11 cellular contexts compared by ENCODE assay signal in the genomic region with DNA sequence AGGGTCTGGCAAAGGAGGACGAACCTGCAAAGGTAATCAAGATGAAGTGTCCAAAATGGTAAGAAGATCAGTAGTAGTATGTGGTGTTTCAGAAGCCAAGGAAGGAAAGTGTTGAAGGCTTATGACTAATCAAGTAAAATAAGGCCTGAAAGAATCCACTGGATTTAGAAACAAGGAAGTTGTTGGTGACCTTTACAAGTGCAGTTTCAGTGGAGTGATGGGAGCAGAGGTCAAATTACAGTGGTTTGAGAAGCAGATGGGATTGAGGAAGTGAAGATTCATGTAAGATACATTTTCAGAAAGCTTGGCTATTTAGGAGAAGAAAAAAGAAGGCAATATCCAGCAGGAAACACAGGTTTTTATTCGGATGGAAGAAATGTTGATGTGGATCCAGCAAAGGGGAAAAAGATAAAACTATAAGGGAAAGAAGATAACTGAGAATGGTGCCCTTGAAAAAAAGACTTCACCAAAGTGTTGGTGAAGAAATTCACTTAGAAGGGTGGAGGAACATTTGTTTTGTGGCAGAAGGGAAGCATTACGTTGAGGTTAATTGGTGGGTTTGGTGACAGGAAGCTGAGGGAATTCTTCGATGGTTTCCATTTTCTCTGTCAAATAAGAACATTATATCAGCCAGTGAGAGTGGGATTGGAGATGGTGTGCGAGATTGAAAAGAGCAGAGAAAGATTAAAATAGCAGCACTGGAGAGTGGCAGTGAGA. TPM values are rescaled to one million over a fixed set of nuclear protein-coding genes. Genes with fewer than 3 reads are reported as not detected.
DNase-seq lines count a peak whose midpoint lies in the region; ATAC-seq and TF ChIP-seq lines count a peak whose summit lies in the region.
"Had no signal": no experiment of that assay in that cellular context is flagged by ENCODE, and none has a peak within 500 bp of the region (broad histone marks: within the 10 kb centered on the region; RNA-seq: fewer than 3 reads in every experiment).

No MANE protein-coding gene starts in this region.

- TF ChIP-seq CTCF in gastrocnemius medialis (IDR thresholded peaks at IDR 0.05 in 4 of 5, conservative IDR thresholded peaks at IDR 0.05 in 1 of 5) = no peak

- H3K27me3 ChIP-seq in duodenal mucosa (ENCODE audit: control insufficient read depth in 1 of 2, insufficient read depth in 2 of 2, low read length in 2 of 2) (no peaks in the 10 kb centered on the region), gastrocnemius medialis (no peaks in the 10 kb centered on the region)

- no peak for TF ChIP-seq POLR2A in gastrocnemius medialis (IDR thresholded peaks at IDR 0.05)

- peak overlapping the region in 1 of 2 donors; percentile 28 for H3K4me3 ChIP-seq in duodenal mucosa (ENCODE audit: low read depth in 1 of 2, low read length in 2 of 2)
- H3K4me3 ChIP-seq in gastrocnemius medialis = no peak overlapping the region

- in situ Hi-C loops in gastrocnemius medialis (cut with MboI; ENCODE audit: low sequenced_read_pairs in 4 of 4) = no loop called here

- peak overlapping the region; percentile 91 for H3K27ac ChIP-seq in duodenal mucosa (ENCODE audit: low read depth, low read length)
- H3K27ac ChIP-seq in gastrocnemius medialis = peak overlapping the region; percentile 24 to 54 (median 50)

- no peak for ATAC-seq in gastrocnemius medialis
- no peak for ATAC-seq in GM21825 (IDR thresholded peaks at IDR 0.05; ENCODE audit: unreplicated experiment)

- no peaks in the 10 kb centered on the region for H3K36me3 ChIP-seq in duodenal mucosa (ENCODE audit: control insufficient read depth in 1 of 2, insufficient read depth in 2 of 2, low read length in 2 of 2)
- no peaks in the 10 kb centered on the region for H3K36me3 ChIP-seq in gastrocnemius medialis

- H3K9me3 ChIP-seq in duodenal mucosa (ENCODE audit: control insufficient read depth in 1 of 2, low read length in 2 of 2) = no peaks in the 10 kb centered on the region
- H3K9me3 ChIP-seq in gastrocnemius medialis = no peaks in the 10 kb centered on the region

- H3K4me1 ChIP-seq in duodenal mucosa (ENCODE audit: control insufficient read depth in 1 of 2, insufficient read depth in 2 of 2, low read length in 2 of 2) (peaks cover 47 to 51% of the 10 kb centered on the region in 2 donors), gastrocnemius medialis (peaks cover 21 to 44% of the 10 kb centered on the region in 2 donors)

- DNase-seq in GM04503 (ENCODE audit: low read depth) (peak; percentile 51), NCI-H226 (peak; percentile 17), gastrocnemius medialis (no peak), H4 (ENCODE audit: low spot score) (no peak), HK-2 (ENCODE audit: unreplicated experiment) (no peak), OCI-M2 (lab: John Stamatoyannopoulos, UW; ENCODE audit: unreplicated experiment) (no peak)
- DNase-seq: NCI-H748 treated with DMSO at 0.1 percent for 48 hours had no signal

- peak overlapping the region; percentile 13 to 21 for H3K9ac ChIP-seq in duodenal mucosa (ENCODE audit: low read depth in 1 of 2, low read length in 2 of 2)

- intact Hi-C loops in gastrocnemius medialis (cut with DNase I; ENCODE audit: low total_unique reads) = no loop called here

RNA-seq across cellular contexts. Expression of gene ARMH1, which starts 2.1 kb away (rescaled TPM):
- under 1 TPM in 1 of 4 donors, not detected in 3; 0.78 TPM for total RNA-seq in gastrocnemius medialis
- total RNA-seq in H4 (2014; rRNA removed; shearing (Covaris generic)) = not detected in 2 replicates

RNA-seq across cellular contexts. Expression of gene TMEM53, which starts 2.4 kb away (rescaled TPM):
- total RNA-seq in gastrocnemius medialis = 1 to 10 TPM; 2.6 to 5.9 (median 4.2) TPM
- total RNA-seq in H4 (2014; rRNA removed; shearing (Covaris generic)) = 11.3 and 18.4 TPM in 2 replicates

RNA-seq across cellular contexts. Expression of gene RNU5D-1, which starts 54.3 kb away (rescaled TPM):
- total RNA-seq in gastrocnemius medialis = not detected
- total RNA-seq in H4 (2014; rRNA removed; shearing (Covaris generic)) = not detected in 2 replicates
- total RNA-seq: activated CD8-positive, alpha-beta memory T cell treated with anti-CD3 and anti-CD28 coated beads for 36 hours; dermis microvascular lymphatic vessel endothelial cell had no signal

Comparison
In these comparisons a context has a peak if more than half of its experiments do, and no peak if none do; other contexts are left out.
1. DNase-seq: peak in GM04503 (single experiment) and NCI-H226 (single experiment); none in gastrocnemius medialis (0 of 2), H4 (single experiment), HK-2 (single experiment) and OCI-M2 (single experiment).